In genomic region chr10:12788277-12788676, GRCh38 we compare ENCODE assay signal across 23 cellular contexts.
"Had no signal": no experiment of that assay in that cellular context is flagged by ENCODE, and none has a peak within 500 bp of the region (broad histone marks: within the 10 kb centered on the region; RNA-seq: fewer than 3 reads in every experiment).

No MANE protein-coding gene starts in this region.

- DNase-seq: cerebellar nuclear complex; erythroblast; foreskin keratinocyte; immature natural killer cell; kidney; left colon; mucosa of descending colon; naive thymus-derived CD8-positive, alpha-beta T cell; occipital lobe; pancreas; right lobe of liver; stimulated activated CD4-positive, alpha-beta T cell treated with anti-CD3 and anti-CD28 coated beads, Interleukin-4, amount 100 ng/mL, for 1 hour; stimulated activated CD8-positive, alpha-beta memory T cell treated with anti-CD3 and anti-CD28 coated beads, Interleukin-4, amount 100 ng/mL, for 48 hours; stimulated activated naive CD8-positive, alpha-beta T cell treated with anti-CD3 and anti-CD28 coated beads, Interleukin-15, Interleukin-2, amounts not matched to agents 100 U/mL and 50 U/mL, for 24 hours; trophoblast cell had no signal

- H3K27ac ChIP-seq: foreskin keratinocyte, neural progenitor cell, pancreas, prostate gland, right lobe of liver, thoracic aorta had no signal

- H3K27ac Mint-ChIP-seq: dendritic cell treated with granulocyte-macrophage colony-stimulating factor and Interleukin-4, amounts not matched to agents 40 ng/mL and 50 ng/mL, for 4 days; immature natural killer cell; naive thymus-derived CD8-positive, alpha-beta T cell; neural progenitor cell; stimulated activated effector memory CD8-positive, alpha-beta T cell treated with anti-CD3 and anti-CD28 coated beads, Interleukin-12 subunit alpha, Interleukin-12 subunit beta, amount 100 ng/mL, for 72 hours had no signal

- H3K9me3 ChIP-seq: mucosa of descending colon, pancreas, prostate gland, right lobe of liver, thoracic aorta had no signal

- H3K4me3 ChIP-seq: mucosa of descending colon, neural progenitor cell, pancreas, prostate gland, right lobe of liver, thoracic aorta had no signal

- H2AFZ ChIP-seq: neural progenitor cell had no signal

- ATAC-seq: foreskin keratinocyte; left colon; mucosa of descending colon; naive thymus-derived CD8-positive, alpha-beta T cell; pancreas; right lobe of liver; stimulated activated effector memory CD8-positive, alpha-beta T cell treated with anti-CD3 and anti-CD28 coated beads, Interleukin-12 subunit alpha, Interleukin-12 subunit beta, amount 100 ng/mL, for 72 hours; stimulated activated naive CD8-positive, alpha-beta T cell treated with anti-CD3 and anti-CD28 coated beads, Interleukin-15, Interleukin-2, amounts not matched to agents 100 U/mL and 50 U/mL, for 24 hours had no signal

- H3K36me3 ChIP-seq: neural progenitor cell, pancreas, prostate gland, right lobe of liver, thoracic aorta had no signal

- H3K27me3 ChIP-seq: foreskin keratinocyte, neural progenitor cell, pancreas, right lobe of liver had no signal

- H3K9ac ChIP-seq: neural progenitor cell had no signal

- H3K4me2 ChIP-seq: neural progenitor cell had no signal

- H3K4me1 ChIP-seq: foreskin keratinocyte, pancreas, right lobe of liver had no signal

- H3K4me1 Mint-ChIP-seq: immature natural killer cell; stimulated activated effector memory CD8-positive, alpha-beta T cell treated with anti-CD3 and anti-CD28 coated beads, Interleukin-12 subunit alpha, Interleukin-12 subunit beta, amount 100 ng/mL, for 72 hours had no signal

- H3K9me3 Mint-ChIP-seq: immature natural killer cell; naive thymus-derived CD8-positive, alpha-beta T cell; stimulated activated effector memory CD8-positive, alpha-beta T cell treated with anti-CD3 and anti-CD28 coated beads, Interleukin-12 subunit alpha, Interleukin-12 subunit beta, amount 100 ng/mL, for 72 hours had no signal

- FAIRE-seq: colon, endothelial cell of umbilical vein, kidney, pancreas, urothelium cell line had no signal

- H3K4me3 Mint-ChIP-seq: dendritic cell treated with granulocyte-macrophage colony-stimulating factor and Interleukin-4, amounts not matched to agents 40 ng/mL and 50 ng/mL, for 4 days; immature natural killer cell; naive thymus-derived CD8-positive, alpha-beta T cell; neural progenitor cell; stimulated activated effector memory CD8-positive, alpha-beta T cell treated with anti-CD3 and anti-CD28 coated beads, Interleukin-12 subunit alpha, Interleukin-12 subunit beta, amount 100 ng/mL, for 72 hours had no signal

- H3K27me3 Mint-ChIP-seq: dendritic cell treated with granulocyte-macrophage colony-stimulating factor and Interleukin-4, amounts not matched to agents 40 ng/mL and 50 ng/mL, for 4 days; naive thymus-derived CD8-positive, alpha-beta T cell had no signal
